ENCODE assay signal across 17 cellular contexts in genomic region chr5:72167257-72167656, GRCh38. TPM values are rescaled to one million over a fixed set of nuclear protein-coding genes. Genes with fewer than 3 reads are reported as not detected.
DNase-seq lines count a peak whose midpoint lies in the region; ATAC-seq and TF ChIP-seq lines count a peak whose summit lies in the region.
"Had no signal": no experiment of that assay in that cellular context is flagged by ENCODE, and none has a peak within 500 bp of the region (broad histone marks: within the 10 kb centered on the region; RNA-seq: fewer than 3 reads in every experiment).

No MANE protein-coding gene starts in this region.

- no peak for ATAC-seq in Right ventricle myocardium superior (ENCODE audit: poor library complexity)
- no peak for ATAC-seq in activated CD8-positive, alpha-beta memory T cell treated with anti-CD3 and anti-CD28 coated beads, Interleukin-2, amount 10 ng/mL, durations not matched to agents 7 days and 5 days
- ATAC-seq: activated T-helper 17 cell treated with anti-CD3 and anti-CD28 coated beads, Interleukin-2, amount 50 U/mL, for 72 hours; stimulated activated effector memory CD8-positive, alpha-beta T cell treated with anti-CD3 and anti-CD28 coated beads, Interleukin-12 subunit alpha, Interleukin-12 subunit beta, amount 100 ng/mL, for 72 hours had no signal

- H3K4me3 ChIP-seq in cardiac muscle cell (no peak overlapping the region), coronary artery (no peak overlapping the region), uterus (no peak overlapping the region)
- H3K4me3 ChIP-seq: prostate gland, upper lobe of right lung had no signal

- H3K36me3 ChIP-seq in cardiac muscle cell (no peaks in the 10 kb centered on the region), uterus (no peaks in the 10 kb centered on the region)
- H3K36me3 ChIP-seq: prostate gland, upper lobe of right lung had no signal

- peak overlapping the region in 2 of 3 experiments; percentile 19 to 27 for H3K4me3 Mint-ChIP-seq in nephron
- no peak overlapping the region for H3K4me3 Mint-ChIP-seq in activated CD8-positive, alpha-beta memory T cell treated with anti-CD3 and anti-CD28 coated beads, Interleukin-2, amount 10 ng/mL, durations not matched to agents 7 days and 5 days
- H3K4me3 Mint-ChIP-seq: activated B cell treated with CpG ODN at 0.5 μM for 24 hours; activated T-helper 17 cell treated with anti-CD3 and anti-CD28 coated beads, Interleukin-2, amount 50 U/mL, for 72 hours; central memory CD8-positive, alpha-beta T cell; stimulated activated effector memory CD8-positive, alpha-beta T cell treated with anti-CD3 and anti-CD28 coated beads, Interleukin-12 subunit alpha, Interleukin-12 subunit beta, amount 100 ng/mL, for 72 hours; T-helper 1 cell treated with Interleukin-12 subunit alpha and Interleukin-12 subunit beta and Interleukin-4 antibody, amounts not matched to agents 30 μg/mL and 1 μg/mL, for 36 hours had no signal

- TF ChIP-seq POLR2A in uterus (IDR thresholded peaks at IDR 0.05): no peak

- peak overlapping the region; percentile 87 to 96 (median 91) for H3K27ac Mint-ChIP-seq in nephron
- H3K27ac Mint-ChIP-seq in activated CD8-positive, alpha-beta memory T cell treated with anti-CD3 and anti-CD28 coated beads, Interleukin-2, amount 10 ng/mL, durations not matched to agents 7 days and 5 days: no peak overlapping the region
- H3K27ac Mint-ChIP-seq: activated B cell treated with CpG ODN at 0.5 μM for 24 hours; activated T-helper 17 cell treated with anti-CD3 and anti-CD28 coated beads, Interleukin-2, amount 50 U/mL, for 72 hours; CD14-positive monocyte; stimulated activated effector memory CD8-positive, alpha-beta T cell treated with anti-CD3 and anti-CD28 coated beads, Interleukin-12 subunit alpha, Interleukin-12 subunit beta, amount 100 ng/mL, for 72 hours; T-helper 1 cell treated with Interleukin-12 subunit alpha and Interleukin-12 subunit beta and Interleukin-4 antibody, amounts not matched to agents 30 μg/mL and 1 μg/mL, for 36 hours had no signal

- H3K9me3 ChIP-seq in cardiac muscle cell (ENCODE audit: low read depth): no peaks in the 10 kb centered on the region
- H3K9me3 ChIP-seq in uterus: no peaks in the 10 kb centered on the region
- H3K9me3 ChIP-seq: prostate gland, upper lobe of right lung had no signal

- H3K27ac ChIP-seq in cardiac muscle cell: peak overlapping the region; percentile 39
- H3K27ac ChIP-seq in coronary artery: peak overlapping the region; percentile 30 to 64
- H3K27ac ChIP-seq in uterus: peak overlapping the region; percentile 78 to 81

- peaks cover 15% of the 10 kb centered on the region for H3K4me1 ChIP-seq in cardiac muscle cell (ENCODE audit: low read depth)
- peaks cover 8 to 10% of the 10 kb centered on the region in 2 donors for H3K4me1 ChIP-seq in uterus
- H3K4me1 ChIP-seq: prostate gland, upper lobe of right lung had no signal

- CTCF ChIA-PET in activated CD8-positive, alpha-beta memory T cell treated with anti-CD3 and anti-CD28 coated beads, Interleukin-2, amount 10 ng/mL, durations not matched to agents 7 days and 5 days (lab: Charles Lee): no interaction called here

- H3K27me3 Mint-ChIP-seq in nephron (ENCODE audit: low read depth): no peaks in the 10 kb centered on the region
- H3K27me3 Mint-ChIP-seq in activated CD8-positive, alpha-beta memory T cell treated with anti-CD3 and anti-CD28 coated beads, Interleukin-2, amount 10 ng/mL, durations not matched to agents 7 days and 5 days: peaks cover 80% of the 10 kb centered on the region

- no peaks in the 10 kb centered on the region for H3K27me3 ChIP-seq in cardiac muscle cell
- H3K27me3 ChIP-seq in uterus: no peaks in the 10 kb centered on the region
- H3K27me3 ChIP-seq: upper lobe of right lung had no signal

- intact Hi-C loops in Right ventricle myocardium superior (cut with DNase I) (no loop called here), uterus (cut with DNase I; ENCODE audit: low total_unique reads) (no loop called here)

- H3K4me1 Mint-ChIP-seq in nephron: peaks cover 36% of the 10 kb centered on the region
- H3K4me1 Mint-ChIP-seq in activated CD8-positive, alpha-beta memory T cell treated with anti-CD3 and anti-CD28 coated beads, Interleukin-2, amount 10 ng/mL, durations not matched to agents 7 days and 5 days: peaks cover 2% of the 10 kb centered on the region
- H3K4me1 Mint-ChIP-seq: central memory CD8-positive, alpha-beta T cell; stimulated activated effector memory CD8-positive, alpha-beta T cell treated with anti-CD3 and anti-CD28 coated beads, Interleukin-12 subunit alpha, Interleukin-12 subunit beta, amount 100 ng/mL, for 72 hours had no signal

- no peak for TF ChIP-seq CTCF in cardiac muscle cell (IDR thresholded peaks at IDR 0.05; ENCODE audit: low read depth, low read length)
- TF ChIP-seq CTCF in coronary artery (IDR thresholded peaks at IDR 0.05): no peak
- no peak for TF ChIP-seq CTCF in nephron (IDR thresholded peaks at IDR 0.05; ENCODE audit: unreplicated experiment in 3 of 3)
- TF ChIP-seq CTCF in uterus (IDR thresholded peaks at IDR 0.05): no peak

- H3K36me3 Mint-ChIP-seq in nephron (ENCODE audit: low read depth): peaks cover 3% of the 10 kb centered on the region
- no peaks in the 10 kb centered on the region for H3K36me3 Mint-ChIP-seq in activated CD8-positive, alpha-beta memory T cell treated with anti-CD3 and anti-CD28 coated beads, Interleukin-2, amount 10 ng/mL, durations not matched to agents 7 days and 5 days
- H3K36me3 Mint-ChIP-seq: CD14-positive monocyte; stimulated activated effector memory CD8-positive, alpha-beta T cell treated with anti-CD3 and anti-CD28 coated beads, Interleukin-12 subunit alpha, Interleukin-12 subunit beta, amount 100 ng/mL, for 72 hours had no signal

- DNase-seq in cardiac muscle cell (ENCODE audit: low read depth in 1 of 2, low spot score in 1 of 2) (no peak), Right ventricle myocardium superior (no peak), coronary artery (ENCODE audit: low spot score) (no peak), uterus (no peak), NCI-H82 (lab: John Stamatoyannopoulos, UW) (no peak), ecto neural progenitor cell (ENCODE audit: low spot score) (no peak)
- no peak for DNase-seq in activated CD8-positive, alpha-beta memory T cell treated with anti-CD3 and anti-CD28 coated beads, Interleukin-2, amount 10 ng/mL, durations not matched to agents 7 days and 5 days
- DNase-seq: activated B cell treated with CpG ODN at 0.5 μM for 24 hours; activated CD8-positive, alpha-beta memory T cell treated with anti-CD3 and anti-CD28 coated beads for 24 hours; upper lobe of right lung had no signal

- H3K9me3 Mint-ChIP-seq in nephron: no peaks in the 10 kb centered on the region
- H3K9me3 Mint-ChIP-seq in activated CD8-positive, alpha-beta memory T cell treated with anti-CD3 and anti-CD28 coated beads, Interleukin-2, amount 10 ng/mL, durations not matched to agents 7 days and 5 days (ENCODE audit: low read depth): no peaks in the 10 kb centered on the region
- H3K9me3 Mint-ChIP-seq: activated B cell treated with CpG ODN at 0.5 μM for 24 hours; activated T-helper 17 cell treated with anti-CD3 and anti-CD28 coated beads, Interleukin-2, amount 50 U/mL, for 72 hours; central memory CD8-positive, alpha-beta T cell; stimulated activated effector memory CD8-positive, alpha-beta T cell treated with anti-CD3 and anti-CD28 coated beads, Interleukin-12 subunit alpha, Interleukin-12 subunit beta, amount 100 ng/mL, for 72 hours; T-helper 1 cell treated with Interleukin-12 subunit alpha and Interleukin-12 subunit beta and Interleukin-4 antibody, amounts not matched to agents 30 μg/mL and 1 μg/mL, for 36 hours had no signal

RNA-seq across cellular contexts. Expression of gene MAP1B, which starts 60.0 kb away (rescaled TPM):
- total RNA-seq in cardiac muscle cell (142 and 258 TPM in 2 replicates), Right ventricle myocardium superior (49.7 TPM), uterus (100 to 1,000 TPM in 3 of 4 donors, 10 to 100 TPM in 1; 92.0 to 212 (median 132) TPM)
- 95.6 and 119 TPM in 2 replicates for polyA plus RNA-seq in cardiac muscle cell
- total RNA-seq in activated CD8-positive, alpha-beta memory T cell treated with anti-CD3 and anti-CD28 coated beads, Interleukin-2, amount 10 ng/mL, durations not matched to agents 7 days and 5 days: under 1 TPM; 0.03 to 0.54 TPM

Comparison
In these comparisons a context has a peak if more than half of its experiments do, and no peak if none do; other contexts are left out.
1. RNA of gene MAP1B, which starts 60.0 kb away (total RNA-seq): 142 to 258 TPM in cardiac muscle cell, 92.0 to 212 TPM in uterus and 49.7 TPM in Right ventricle myocardium superior (single experiment); 0.03 to 0.54 TPM in activated CD8-positive, alpha-beta memory T cell treated with anti-CD3 and anti-CD28 coated beads, Interleukin-2, amount 10 ng/mL, durations not matched to agents 7 days and 5 days; every median in the first group is over 10 times any median in the second.
2. Peak in every context shown above with its lines, with median percentiles within 50 percentile points of each other: H3K27ac ChIP-seq.